In genomic region chr11:58289266-58289665, GRCh38 we compare ENCODE assay signal across 33 cellular contexts. TPM values are rescaled to one million over a fixed set of nuclear protein-coding genes. Genes with fewer than 3 reads are reported as not detected.
"Had no signal": no experiment of that assay in that cellular context is flagged by ENCODE, and none has a peak within 500 bp of the region (broad histone marks: within the 10 kb centered on the region; RNA-seq: fewer than 3 reads in every experiment).

No MANE protein-coding gene starts in this region.

- H3K27me3 ChIP-seq: hepatocyte, left lung, ovary, right atrium auricular region, right lobe of liver, stomach, testis, thyroid gland, upper lobe of right lung had no signal

- H3K4me2 ChIP-seq: hepatocyte had no signal

- H2AFZ ChIP-seq: hepatocyte had no signal

- H3K4me3 ChIP-seq: heart right ventricle, hepatocyte, left lung, lower lobe of right lung, ovary, right atrium auricular region, right lobe of liver, skin epidermis, stomach, testis, thyroid gland, upper lobe of right lung had no signal

- DNase-seq: heart right ventricle; kidney; left colon; left lung; lower lobe of right lung; mammary epithelial cell; mesenchymal stem cell; naive thymus-derived CD4-positive, alpha-beta T cell; ovary; right lobe of liver; stimulated activated CD4-positive, alpha-beta T cell treated with anti-CD3 and anti-CD28 coated beads, Interleukin-12 subunit alpha, Interleukin-12 subunit beta, amount 100 ng/mL, for 4 hours; stimulated activated CD4-positive, alpha-beta T cell treated with anti-CD3 and anti-CD28 coated beads, Interleukin-15, amount 100 ng/mL, for 24 hours; stimulated activated CD4-positive, alpha-beta T cell treated with anti-CD3 and anti-CD28 coated beads, Interleukin-2, amount 100 ng/mL, for 24 hours; stimulated activated CD4-positive, alpha-beta T cell treated with anti-CD3 and anti-CD28 coated beads, Interleukin-4, amount 100 ng/mL, for 1 hour; stimulated activated naive B cell treated with anti-CD40 and anti-IgM and Interleukin-4, amounts not matched to agents 10 μg/mL and 1 μg/mL and 100 μg/mL, for 72 hours; stimulated activated naive CD8-positive, alpha-beta T cell treated with anti-CD3 and anti-CD28 coated beads, Interleukin-15, Interleukin-2, amounts not matched to agents 100 U/mL and 50 U/mL, for 24 hours; stomach; testis; thyroid gland; upper lobe of right lung had no signal

- H3K4me1 ChIP-seq: left lung, lower lobe of right lung, right atrium auricular region, right lobe of liver, stomach, testis, thyroid gland, upper lobe of right lung had no signal

- H3K79me2 ChIP-seq: hepatocyte had no signal

- ATAC-seq: heart right ventricle; left colon; left lung; lower lobe of right lung; naive thymus-derived CD4-positive, alpha-beta T cell; natural killer cell treated with Interleukin-12 subunit alpha and Interleukin-12 subunit beta and Interleukin-15 and Interleukin-18, amount 100 ng/mL, for 72 hours; right lobe of liver; stimulated activated naive B cell treated with anti-CD40 and anti-IgM and Interleukin-4, amounts not matched to agents 10 μg/mL and 1 μg/mL and 100 μg/mL, for 72 hours; stimulated activated naive CD8-positive, alpha-beta T cell treated with anti-CD3 and anti-CD28 coated beads, Interleukin-15, Interleukin-2, amounts not matched to agents 100 U/mL and 50 U/mL, for 24 hours; upper lobe of right lung had no signal

- H3K36me3 ChIP-seq: heart right ventricle, left lung, lower lobe of right lung, ovary, right atrium auricular region, right lobe of liver, stomach, thyroid gland, upper lobe of right lung had no signal

- H3K9me3 ChIP-seq: left lung, lower lobe of right lung, ovary, right atrium auricular region, right lobe of liver, stomach, testis, thyroid gland, upper lobe of right lung had no signal

- H3K27ac ChIP-seq: heart right ventricle, hepatocyte, left lung, lower lobe of right lung, ovary, right atrium auricular region, right lobe of liver, skin epidermis, stomach, testis, thyroid gland, upper lobe of right lung had no signal

RNA-seq across cellular contexts. Expression of gene OR10W1, which starts 21.2 kb away (rescaled TPM):
- total RNA-seq: heart right ventricle; hepatocyte; kidney; left colon; left lung; liver; lower lobe of right lung; mammary epithelial cell; mesothelial cell of epicardium; mononuclear cell; myocyte; naive thymus-derived CD4-positive, alpha-beta T cell; natural killer cell treated with Interleukin-12 subunit alpha and Interleukin-12 subunit beta and Interleukin-15 and Interleukin-18, amount 100 ng/mL, for 72 hours; omental fat pad; ovary; progenitor cell of endocrine pancreas; pulmonary artery endothelial cell; renal cortical epithelial cell; right atrium auricular region; right lobe of liver; stomach; testis; thyroid gland; upper lobe of right lung had no signal
- polyA plus RNA-seq: heart right ventricle; hepatocyte; liver; mammary epithelial cell; naive thymus-derived CD4-positive, alpha-beta T cell; neural cell; ovary; stomach had no signal
